Comparison of ENCODE assay signal across 8 cellular contexts in genomic region chrX:49172280-49172780, GRCh38. TPM values are rescaled to one million over a fixed set of nuclear protein-coding genes. Genes with fewer than 3 reads are reported as not detected.
DNase-seq lines count a peak whose midpoint lies in the region; ATAC-seq and TF ChIP-seq lines count a peak whose summit lies in the region.

No MANE protein-coding gene starts in this region.

- H3K27me3 Mint-ChIP-seq in nephron progenitor cell (ENCODE audit: low read depth, poor library complexity): peaks cover 58% of the 10 kb centered on the region

- TF ChIP-seq CTCF in A673 (conservative IDR thresholded peaks at IDR 0.05; ENCODE audit: low read depth, low read length): no peak
- TF ChIP-seq CTCF in nephron progenitor cell (IDR thresholded peaks at IDR 0.05): no peak
- TF ChIP-seq CTCF in transverse colon (IDR thresholded peaks at IDR 0.05): no peak

- intact Hi-C loops in A673 (cut with micrococcal nuclease; ENCODE audit: unreplicated experiment): no loop called here
- intact Hi-C loops in transverse colon (cut with DNase I; ENCODE audit: low total_unique reads): no loop called here

- in situ Hi-C loops in transverse colon (cut with MboI; ENCODE audit: low pct_ligation_motif_present in 1 of 4, low pct_unique_long_range_greater_than_20kb in 1 of 4, low sequenced_read_pairs in 3 of 4): no loop called here

- peaks cover 10% of the 10 kb centered on the region for H3K4me1 Mint-ChIP-seq in nephron progenitor cell

- BruUV-seq in A673 (replicated peaks; lab: Mats Ljungman, UMichigan): no TSS peak

- ATAC-seq in GM18868 (IDR thresholded peaks at IDR 0.05; ENCODE audit: unreplicated experiment) (peak; percentile 81), HG03135 (IDR thresholded peaks at IDR 0.05; ENCODE audit: unreplicated experiment) (peak; percentile 61), esophagus mucosa (peak; percentile 71)

- H3K27me3 ChIP-seq in A673 (replicated peaks; ENCODE audit: insufficient read depth, low read depth, low read length, poor library complexity): no peaks in the 10 kb centered on the region
- H3K27me3 ChIP-seq in transverse colon: no peaks in the 10 kb centered on the region

- peaks cover 63% of the 10 kb centered on the region for H3K9me3 Mint-ChIP-seq in nephron progenitor cell

- H3K27ac ChIP-seq in A673 (ENCODE audit: low read depth, low read length, poor library complexity, severe bottlenecking): peak overlapping the region; percentile 78
- peak overlapping the region; percentile 90 to 96 (median 93) for H3K27ac ChIP-seq in transverse colon

- H3K4me3 ChIP-seq in A673 (ENCODE audit: low read depth, low read length, poor library complexity, severe bottlenecking): peak overlapping the region; percentile 61
- peak overlapping the region; percentile 52 to 72 (median 62) for H3K4me3 ChIP-seq in transverse colon

- H3K4me3 Mint-ChIP-seq in nephron progenitor cell: peak overlapping the region; percentile 76

- peak; percentile 1 for TF ChIP-seq EP300 in transverse colon (IDR thresholded peaks at IDR 0.05; ENCODE audit: low read depth)

- POLR2A ChIA-PET in A673 (lab: Charles Lee; ENCODE audit: low non-redundant PET): no interaction called here

- WGBS in transverse colon (ENCODE audit: low coverage in 1 of 2), 2 donors: 53% methylated on average over 37 of the region's 37 CpGs; no CpG with 5 or more reads in 1 of the 2 donors

- H3K27ac Mint-ChIP-seq in nephron progenitor cell: no peak overlapping the region

- H3K36me3 ChIP-seq in A673 (ENCODE audit: insufficient read depth, low read length, poor library complexity, severe bottlenecking): peaks cover 4% of the 10 kb centered on the region
- no peaks in the 10 kb centered on the region for H3K36me3 ChIP-seq in transverse colon

- H3K36me3 Mint-ChIP-seq in nephron progenitor cell (ENCODE audit: low read depth): peaks cover 24% of the 10 kb centered on the region

- H3K4me1 ChIP-seq in A673 (ENCODE audit: insufficient read depth, low read length, poor library complexity, severe bottlenecking) (peaks cover under 1% of the 10 kb centered on the region), transverse colon (peaks cover 4 to 30% (median 14%) of the 10 kb centered on the region in 4 donors)

- peak; percentile 5 for TF ChIP-seq POLR2A in transverse colon (IDR thresholded peaks at IDR 0.05)

- CTCF ChIA-PET in A673 (lab: Charles Lee): no interaction called here

- H3K9me3 ChIP-seq in A673 (ENCODE audit: low read depth, low read length, poor library complexity, severe bottlenecking) (no peaks in the 10 kb centered on the region), transverse colon (no peaks in the 10 kb centered on the region)

- DNase-seq in A673 (ENCODE audit: low spot score) (peak; percentile 60), NCI-H748 treated with DMSO at 0.1 percent for 48 hours (lab: John Stamatoyannopoulos, UW) (peak; percentile 37), activated T-cell treated with anti-CD3 and anti-CD28 coated beads for 1 hour (ENCODE audit: low read depth) (peak; percentile 44), nephron progenitor cell (no peak), transverse colon (peak; percentile 85)

RNA-seq across cellular contexts. Expression of gene PLP2, which starts 0.6 kb away (rescaled TPM):
- total RNA-seq in A673 (2021) (70.0 and 87.5 TPM in 2 replicates), esophagus mucosa (359 TPM), transverse colon (10 to 100 TPM; 31.0 to 60.3 (median 43.2) TPM)

RNA-seq across cellular contexts. Expression of gene MAGIX, which starts 9.8 kb away (rescaled TPM):
- total RNA-seq in A673 (2021) (1.1 and 1.5 TPM in 2 replicates), esophagus mucosa (4.7 TPM), transverse colon (10 to 100 TPM in 3 of 4 donors, 1 to 10 TPM in 1; 5.6 to 28.8 (median 12.7) TPM)

RNA-seq across cellular contexts. Expression of gene PRICKLE3, which starts 13.8 kb away (rescaled TPM):
- total RNA-seq in A673 (2021) (4.8 and 6.7 TPM in 2 replicates), esophagus mucosa (17.5 TPM), transverse colon (10 to 100 TPM; 14.5 to 40.0 (median 33.2) TPM)

RNA-seq across cellular contexts. Expression of gene SYP, which starts 27.7 kb away (rescaled TPM):
- total RNA-seq in A673 (2021) (14.6 and 16.3 TPM in 2 replicates), esophagus mucosa (0.36 TPM), transverse colon (1 to 10 TPM; 1.1 to 7.6 (median 5.0) TPM)

RNA-seq across cellular contexts. Expression of gene GPKOW, which starts 48.8 kb away (rescaled TPM):
- total RNA-seq in A673 (2021) (24.9 and 29.1 TPM in 2 replicates), esophagus mucosa (11.9 TPM), transverse colon (10 to 100 TPM; 10.7 to 21.8 (median 18.0) TPM)
